Comparison of ENCODE assay signal across 9 cellular contexts in genomic region chr1:154406572-154406879, GRCh38. TPM values are rescaled to one million over a fixed set of nuclear protein-coding genes. Genes with fewer than 3 reads are reported as not detected.
A peak's percentile ranks its signal among the peaks of the same experiment; 100 is the strongest.
DNase-seq lines count a peak whose midpoint lies in the region; ATAC-seq and TF ChIP-seq lines count a peak whose summit lies in the region.
"Had no signal": no experiment of that assay in that cellular context is flagged by ENCODE, and none has a peak within 500 bp of the region (broad histone marks: within the 10 kb centered on the region; RNA-seq: fewer than 3 reads in every experiment).

No MANE protein-coding gene starts in this region.

- TF ChIP-seq CTCF in astrocyte of the cerebellum (IDR thresholded peaks at IDR 0.05; ENCODE audit: low read depth, low read length, missing control alignments) (no peak), right lobe of liver (IDR thresholded peaks at IDR 0.05) (no peak)

- intact Hi-C loops in right lobe of liver (cut with DNase I), result no loop called here

- no peaks in the 10 kb centered on the region for H3K27me3 Mint-ChIP-seq in T-helper 1 cell treated with Interleukin-12 subunit alpha and Interleukin-12 subunit beta and Interleukin-4 antibody, amounts not matched to agents 30 μg/mL and 1 μg/mL, for 36 hours (ENCODE audit: low read depth)

- peaks cover 64% of the 10 kb centered on the region for H3K4me1 Mint-ChIP-seq in T-helper 1 cell treated with Interleukin-12 subunit alpha and Interleukin-12 subunit beta and Interleukin-4 antibody, amounts not matched to agents 30 μg/mL and 1 μg/mL, for 36 hours (ENCODE audit: low read depth)

- H3K27me3 ChIP-seq in right lobe of liver, result no peaks in the 10 kb centered on the region

- H3K4me3 Mint-ChIP-seq in T-helper 1 cell treated with Interleukin-12 subunit alpha and Interleukin-12 subunit beta and Interleukin-4 antibody, amounts not matched to agents 30 μg/mL and 1 μg/mL, for 36 hours, result peak overlapping the region; percentile 79

- H3K36me3 ChIP-seq in right lobe of liver, result no peaks in the 10 kb centered on the region

- H3K27ac Mint-ChIP-seq in T-helper 1 cell treated with Interleukin-12 subunit alpha and Interleukin-12 subunit beta and Interleukin-4 antibody, amounts not matched to agents 30 μg/mL and 1 μg/mL, for 36 hours, result peak overlapping the region; percentile 80

- no peak for TF ChIP-seq POLR2A in right lobe of liver (IDR thresholded peaks at IDR 0.05)

- H3K27ac ChIP-seq in right lobe of liver, result peak overlapping the region; percentile 98 to 99 (median 98)
- peak overlapping the region; percentile 76 for H3K27ac ChIP-seq in temporal lobe (ENCODE audit: low read depth, low read length)

- H3K36me3 Mint-ChIP-seq in T-helper 1 cell treated with Interleukin-12 subunit alpha and Interleukin-12 subunit beta and Interleukin-4 antibody, amounts not matched to agents 30 μg/mL and 1 μg/mL, for 36 hours (ENCODE audit: low read depth), result no peaks in the 10 kb centered on the region

- no peaks in the 10 kb centered on the region for H3K9me3 ChIP-seq in right lobe of liver

- DNase-seq in T-helper 1 cell, result no peak
- DNase-seq in astrocyte of the cerebellum (ENCODE audit: low read depth), result no peak
- no peak for DNase-seq in right lobe of liver
- DNase-seq: NCI-H187 treated with DMSO at 0.1 percent for 48 hours had no signal

- ATAC-seq in right lobe of liver (no peak), HG03469 (IDR thresholded peaks at IDR 0.05; ENCODE audit: unreplicated experiment) (no peak), HG03095 (IDR thresholded peaks at IDR 0.05; ENCODE audit: unreplicated experiment) (no peak)
- no peak for ATAC-seq in activated CD4-positive, CD25-positive, alpha-beta regulatory T cell treated with anti-CD3 and anti-CD28 coated beads, Interleukin-2, amount 50 U/mL, for 24 hours

- peaks cover 0 to 49% (median 18%) of the 10 kb centered on the region in 4 donors for H3K4me1 ChIP-seq in right lobe of liver

- H3K4me3 ChIP-seq in astrocyte of the cerebellum (ENCODE audit: low read depth, low read length) (peak overlapping the region; percentile 51), right lobe of liver (peak overlapping the region; percentile 79 to 95 (median 91))

- H3K9me3 Mint-ChIP-seq in T-helper 1 cell treated with Interleukin-12 subunit alpha and Interleukin-12 subunit beta and Interleukin-4 antibody, amounts not matched to agents 30 μg/mL and 1 μg/mL, for 36 hours, result no peaks in the 10 kb centered on the region

- in situ Hi-C loops in astrocyte of the cerebellum (cut with HindIII; ENCODE audit: low sequenced_read_pairs), result no loop called here

RNA-seq across cellular contexts. Expression of gene IL6R, which starts 1.4 kb away (rescaled TPM):
- total RNA-seq in right lobe of liver (100 to 1,000 TPM in 2 of 6 experiments, 10 to 100 TPM in 4; 32.2 to 145 (median 68.2) TPM), temporal lobe (3.7 TPM)
